ENCODE assay signal across 29 cellular contexts in the genomic region with DNA sequence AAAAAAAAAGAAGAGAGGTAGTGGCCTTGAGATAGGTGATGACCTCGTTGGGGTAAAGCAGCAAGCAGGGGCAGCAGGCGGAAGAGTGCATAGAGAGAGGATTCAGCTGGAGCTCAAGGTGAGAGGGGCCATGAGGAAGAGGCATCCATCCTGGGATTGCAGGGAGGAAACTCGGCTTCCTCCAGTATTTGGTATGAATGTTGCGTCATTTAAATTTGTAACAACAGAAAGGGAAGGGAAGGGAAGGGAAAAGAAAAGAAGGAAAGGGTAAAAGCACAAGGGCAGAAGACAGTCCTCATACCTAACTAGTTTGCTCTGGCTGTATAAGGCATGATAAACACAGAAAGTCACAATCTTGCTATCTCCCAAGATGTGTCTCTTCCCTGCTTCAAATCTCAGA.
"Had no signal": no experiment of that assay in that cellular context is flagged by ENCODE, and none has a peak within 500 bp of the region (broad histone marks: within the 10 kb centered on the region; RNA-seq: fewer than 3 reads in every experiment).

No MANE protein-coding gene starts in this region.

- H3K9me3 ChIP-seq: adrenal gland, breast epithelium, Peyer's patch, SJCRH30, SK-N-SH had no signal

- H3K27ac ChIP-seq: adrenal gland, breast epithelium, Peyer's patch, RWPE1, SJCRH30, VCaP had no signal

- H3K4me3 ChIP-seq: adrenal gland, breast epithelium, Peyer's patch, SJCRH30 had no signal

- H3K36me3 ChIP-seq: adrenal gland, breast epithelium, Peyer's patch, SJCRH30 had no signal

- H3K9me3 Mint-ChIP-seq: activated CD4-positive, alpha-beta memory T cell treated with anti-CD3 and anti-CD28 coated beads, Interleukin-2, amount 10 ng/mL, durations not matched to agents 7 days and 5 days; activated naive CD4-positive, alpha-beta T cell treated with anti-CD3 and anti-CD28 coated beads for 36 hours; activated naive CD8-positive, alpha-beta T cell treated with anti-CD3 and anti-CD28 coated beads, Interleukin-2, amount 10 ng/mL, durations not matched to agents 7 days and 5 days; activated T-helper 17 cell treated with anti-CD3 and anti-CD28 coated beads, Interleukin-2, amount 50 U/mL, for 72 hours had no signal

- H3K27me3 Mint-ChIP-seq: activated CD4-positive, alpha-beta memory T cell treated with anti-CD3 and anti-CD28 coated beads, Interleukin-2, amount 10 ng/mL, durations not matched to agents 7 days and 5 days; activated CD4-positive, alpha-beta T cell treated with anti-CD3 and anti-CD28 coated beads for 36 hours; activated naive CD8-positive, alpha-beta T cell treated with anti-CD3 and anti-CD28 coated beads, Interleukin-2, amount 10 ng/mL, durations not matched to agents 7 days and 5 days; activated T-helper 17 cell treated with anti-CD3 and anti-CD28 coated beads, Interleukin-2, amount 50 U/mL, for 72 hours had no signal

- H3K4me2 ChIP-seq: SK-N-SH had no signal

- H3K27me3 ChIP-seq: adrenal gland, breast epithelium, Peyer's patch, SJCRH30 had no signal

- H3K4me3 Mint-ChIP-seq: activated CD4-positive, alpha-beta memory T cell treated with anti-CD3 and anti-CD28 coated beads, Interleukin-2, amount 10 ng/mL, durations not matched to agents 7 days and 5 days; activated CD4-positive, alpha-beta T cell treated with anti-CD3 and anti-CD28 coated beads for 36 hours; activated naive CD4-positive, alpha-beta T cell treated with anti-CD3 and anti-CD28 coated beads for 36 hours; activated naive CD8-positive, alpha-beta T cell treated with anti-CD3 and anti-CD28 coated beads, Interleukin-2, amount 10 ng/mL, durations not matched to agents 7 days and 5 days; activated T-helper 17 cell treated with anti-CD3 and anti-CD28 coated beads, Interleukin-2, amount 50 U/mL, for 72 hours had no signal

- H3K27ac Mint-ChIP-seq: activated CD4-positive, alpha-beta memory T cell treated with anti-CD3 and anti-CD28 coated beads, Interleukin-2, amount 10 ng/mL, durations not matched to agents 7 days and 5 days; activated naive CD4-positive, alpha-beta T cell treated with anti-CD3 and anti-CD28 coated beads for 36 hours; activated T-helper 17 cell treated with anti-CD3 and anti-CD28 coated beads, Interleukin-2, amount 50 U/mL, for 72 hours had no signal

- H3K9ac ChIP-seq: SK-N-SH had no signal

- H3K4me1 ChIP-seq: adrenal gland, breast epithelium had no signal

- ATAC-seq: activated CD4-positive, alpha-beta T cell treated with anti-CD3 and anti-CD28 coated beads for 36 hours; activated T-helper 17 cell treated with anti-CD3 and anti-CD28 coated beads, Interleukin-2, amount 50 U/mL, for 72 hours had no signal

- DNase-seq: activated CD4-positive, alpha-beta memory T cell treated with anti-CD3 and anti-CD28 coated beads, Interleukin-2, amount 10 ng/mL, durations not matched to agents 7 days and 5 days; activated CD4-positive, alpha-beta T cell treated with anti-CD3 and anti-CD28 coated beads for 36 hours; activated CD4-positive, alpha-beta T cell treated with anti-CD3 and anti-CD28 coated beads, Interleukin-2, amount 50 U/mL, for 1 hour; activated gamma-delta T cell; activated naive CD4-positive, alpha-beta T cell treated with anti-CD3 and anti-CD28 coated beads for 36 hours; activated naive CD8-positive, alpha-beta T cell treated with anti-CD3 and anti-CD28 coated beads, Interleukin-2, amount 10 ng/mL, durations not matched to agents 7 days and 5 days; activated T-cell treated with anti-CD3 and anti-CD28 coated beads for 4 hours; activated T-cell treated with anti-CD3 and anti-CD28 coated beads, Interleukin-2, amount 50 U/mL, for 48 hours; adrenal gland; anterior cingulate cortex; caudate nucleus; Karpas-422; NCI-H1048; NCI-H146; NCI-H1930; NCI-H2107; NCI-H2171 treated with DMSO at 0.1 percent for 48 hours; NCI-H226; NCI-H526; NCI-H774; Peyer's patch; Right ventricle myocardium superior; SJCRH30; SK-N-SH; T-helper 1 cell had no signal

- H3K36me3 Mint-ChIP-seq: activated naive CD8-positive, alpha-beta T cell treated with anti-CD3 and anti-CD28 coated beads, Interleukin-2, amount 10 ng/mL, durations not matched to agents 7 days and 5 days had no signal
